23 cellular contexts compared by ENCODE assay signal in the genomic region with DNA sequence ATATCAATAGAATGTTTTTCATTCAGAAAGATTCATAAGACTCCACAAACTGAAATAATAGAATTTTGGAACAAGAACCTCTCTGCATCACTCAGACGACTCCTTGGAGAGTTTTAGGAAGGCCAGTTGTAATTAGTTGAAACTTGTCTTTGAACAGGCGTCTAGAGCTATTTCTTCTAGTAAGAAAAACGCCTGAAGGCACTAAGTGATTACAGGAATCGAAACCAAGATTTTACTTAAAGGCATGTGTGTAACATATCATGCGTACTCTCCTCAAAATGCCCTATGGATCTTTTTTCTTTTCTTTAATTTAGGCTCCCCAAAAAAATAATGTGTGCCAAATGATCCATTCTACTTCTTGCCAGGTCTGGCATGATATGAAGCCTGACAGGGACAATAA.
DNase-seq lines count a peak whose midpoint lies in the region; ATAC-seq and TF ChIP-seq lines count a peak whose summit lies in the region.
"Had no signal": no experiment of that assay in that cellular context is flagged by ENCODE, and none has a peak within 500 bp of the region (broad histone marks: within the 10 kb centered on the region; RNA-seq: fewer than 3 reads in every experiment).

No MANE protein-coding gene starts in this region.

- DNase-seq in GM12865 (ENCODE audit: low read depth): peak; percentile 18
- DNase-seq in NAMALWA (ENCODE audit: low spot score): peak; percentile 10
- DNase-seq in stimulated activated CD4-positive, alpha-beta T cell treated with anti-CD3 and anti-CD28 coated beads, Interleukin-12 subunit alpha, Interleukin-12 subunit beta, amount 100 ng/mL, for 4 hours: no peak
- DNase-seq in A172 (ENCODE audit: low spot score): no peak
- DNase-seq: activated CD4-positive, CD25-positive, alpha-beta regulatory T cell; activated CD8-positive, alpha-beta memory T cell treated with anti-CD3 and anti-CD28 coated beads for 24 hours; activated effector memory CD4-positive, alpha-beta T cell treated with Interleukin-2 at 50 U/mL for 16 hours; amygdala; CD4-positive, CD25-positive, alpha-beta regulatory T cell; cerebellar nuclear complex; DMS79 treated with DMSO at 0.1 percent for 48 hours; foreskin fibroblast; GOT3; left ventricle myocardium superior; MG63; NCI-H2029; NCI-H524 treated with DMSO at 0.1 percent for 48 hours; small intestine; T-helper 1 cell had no signal

- peak; percentile 20 for ATAC-seq in GM21423 (IDR thresholded peaks at IDR 0.05; ENCODE audit: unreplicated experiment)
- peak; percentile 34 for ATAC-seq in HG03039 (IDR thresholded peaks at IDR 0.05; ENCODE audit: unreplicated experiment)
- ATAC-seq in HG03097 (IDR thresholded peaks at IDR 0.05; ENCODE audit: low FRiP score, unreplicated experiment): no peak
- ATAC-seq in HG03139 (IDR thresholded peaks at IDR 0.05; ENCODE audit: unreplicated experiment): no peak
- ATAC-seq: left ventricle myocardium superior had no signal

- no peak overlapping the region for H3K4me3 ChIP-seq in GM12865 (ENCODE audit: low read depth, low read length)
- H3K4me3 ChIP-seq: MG63 had no signal

- TF ChIP-seq CTCF in GM12865 (IDR thresholded peaks at IDR 0.05; ENCODE audit: insufficient read depth, low read depth, low read length, missing control alignments): no peak

Comparison
In these comparisons a context has a peak if more than half of its experiments do, and no peak if none do; other contexts are left out.
1. DNase-seq: peak in GM12865 (single experiment) and NAMALWA (single experiment); none in stimulated activated CD4-positive, alpha-beta T cell treated with anti-CD3 and anti-CD28 coated beads, Interleukin-12 subunit alpha, Interleukin-12 subunit beta, amount 100 ng/mL, for 4 hours (single experiment) and A172 (single experiment).
2. ATAC-seq: peak in GM21423 (single experiment) and HG03039 (single experiment); none in HG03097 (single experiment) and HG03139 (single experiment).